Comparison of ENCODE assay signal across 1 cellular context in the genomic region with DNA sequence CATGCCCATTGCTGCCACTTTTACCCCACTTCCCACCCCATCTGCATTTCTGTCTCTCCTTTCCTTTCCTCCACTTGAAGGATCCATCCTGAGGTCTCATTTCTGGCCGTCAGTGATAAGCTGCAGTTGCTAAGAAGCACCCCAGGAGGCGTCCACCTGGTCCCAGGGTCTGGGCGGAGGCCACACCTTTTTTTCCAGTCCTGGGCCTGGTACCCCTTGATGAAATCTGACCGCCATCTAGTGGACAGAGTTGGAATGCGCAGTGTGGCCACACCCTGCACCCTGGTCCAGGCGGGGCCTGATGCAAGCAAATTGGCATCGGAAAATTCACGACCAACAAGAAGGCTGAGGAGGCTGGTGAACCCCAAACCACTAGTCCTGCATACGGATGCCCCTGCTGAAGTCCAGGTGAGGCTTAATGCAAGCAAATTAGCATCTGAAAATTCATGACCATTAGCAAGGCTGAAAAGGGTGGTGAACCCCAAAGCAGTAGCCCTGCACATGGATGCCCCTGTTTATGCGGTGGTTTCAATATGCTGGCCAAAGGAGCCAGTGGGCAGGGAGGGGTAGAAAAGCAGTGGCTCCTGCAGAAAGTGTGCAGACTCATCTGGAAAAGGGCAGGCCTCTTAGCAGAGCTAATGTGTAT.
TF ChIP-seq lines count a peak whose summit lies in the region.

No MANE protein-coding gene starts in this region.

TF ChIP-seq in K562, 482 proteins besides CTCF, POLR2A, EP300 and RAD21 (continued from another document):
- no peak for TF ChIP-seq NKRF (IDR thresholded peaks at IDR 0.05; ENCODE audit: borderline replicate concordance)
- TF ChIP-seq YBX1 (IDR thresholded peaks at IDR 0.05) = no peak
- peak; percentile 16; the same call in 1 of the 2 replicates for TF ChIP-seq RB1 (IDR thresholded peaks at IDR 0.05; ENCODE audit: low read depth)
- no peak for TF ChIP-seq CTCFL (IDR thresholded peaks at IDR 0.05; ENCODE audit: borderline replicate concordance, insufficient read depth, low read depth, low read length, poor library complexity, severe bottlenecking)
- TF ChIP-seq SMARCB1 (IDR thresholded peaks at IDR 0.05; ENCODE audit: insufficient read length, low read depth) = no peak
- TF ChIP-seq TEAD1 (CRISPR knock-in tag; IDR thresholded peaks at IDR 0.05) = 0 out of 4 replicates have a peak, but pooled peaks of 1 of the 2 experiments have one; percentile 48
- peak; percentile 77 for TF ChIP-seq SMC3 (conservative IDR thresholded peaks at IDR 0.05; ENCODE audit: insufficient read depth, low read depth, low read length)
- TF ChIP-seq, protein P1, sequence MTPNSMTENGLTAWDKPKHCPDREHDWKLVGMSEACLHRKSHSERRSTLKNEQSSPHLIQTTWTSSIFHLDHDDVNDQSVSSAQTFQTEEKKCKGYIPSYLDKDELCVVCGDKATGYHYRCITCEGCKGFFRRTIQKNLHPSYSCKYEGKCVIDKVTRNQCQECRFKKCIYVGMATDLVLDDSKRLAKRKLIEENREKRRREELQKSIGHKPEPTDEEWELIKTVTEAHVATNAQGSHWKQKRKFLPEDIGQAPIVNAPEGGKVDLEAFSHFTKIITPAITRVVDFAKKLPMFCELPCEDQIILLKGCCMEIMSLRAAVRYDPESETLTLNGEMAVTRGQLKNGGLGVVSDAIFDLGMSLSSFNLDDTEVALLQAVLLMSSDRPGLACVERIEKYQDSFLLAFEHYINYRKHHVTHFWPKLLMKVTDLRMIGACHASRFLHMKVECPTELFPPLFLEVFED (CRISPR knock-in tag; conservative IDR thresholded peaks at IDR 0.05) = no peak
- TF ChIP-seq RBM39 (optimal IDR thresholded peaks at IDR 0.05; ENCODE audit: low read depth, low read length) = no peak
- no peak for TF ChIP-seq MTF1 (CRISPR knock-in tag; IDR thresholded peaks at IDR 0.05; ENCODE audit: borderline replicate concordance)
- no peak for TF ChIP-seq ZNF561 (CRISPR knock-in tag; conservative IDR thresholded peaks at IDR 0.05)
- peak; percentile 53 for TF ChIP-seq CBFA2T3 (IDR thresholded peaks at IDR 0.05)
- 0 out of 2 replicates have a peak, but pooled peaks have one; percentile 24 for TF ChIP-seq KLF1 (tag; IDR thresholded peaks at IDR 0.05)
- TF ChIP-seq CBX5 (IDR thresholded peaks at IDR 0.05; ENCODE audit: borderline replicate concordance, low read depth) = no peak
- no peak for TF ChIP-seq CBX3 (IDR thresholded peaks at IDR 0.05; ENCODE audit: borderline replicate concordance in 1 of 2, low read length in 2 of 2)
- TF ChIP-seq NONO (IDR thresholded peaks at IDR 0.05; ENCODE audit: low read depth in 2 of 2, low read length in 1 of 2) = no peak
- TF ChIP-seq STAG1 (CRISPR knock-in tag; IDR thresholded peaks at IDR 0.05; ENCODE audit: borderline replicate concordance) = peak; percentile 47; the same call in 1 of the 2 replicates
- TF ChIP-seq MTA1 (IDR thresholded peaks at IDR 0.05; ENCODE audit: borderline replicate concordance) = no peak
- peak; percentile 19 to 26; a peak in 1 of 4 replicates for TF ChIP-seq NRF1 (conservative IDR thresholded peaks at IDR 0.05 in 1 of 2, IDR thresholded peaks at IDR 0.05 in 1 of 2)
- no peak for TF ChIP-seq HDGF (IDR thresholded peaks at IDR 0.05)
- TF ChIP-seq ZBTB9 (CRISPR knock-in tag; IDR thresholded peaks at IDR 0.05) = no peak
- TF ChIP-seq, protein P2, sequence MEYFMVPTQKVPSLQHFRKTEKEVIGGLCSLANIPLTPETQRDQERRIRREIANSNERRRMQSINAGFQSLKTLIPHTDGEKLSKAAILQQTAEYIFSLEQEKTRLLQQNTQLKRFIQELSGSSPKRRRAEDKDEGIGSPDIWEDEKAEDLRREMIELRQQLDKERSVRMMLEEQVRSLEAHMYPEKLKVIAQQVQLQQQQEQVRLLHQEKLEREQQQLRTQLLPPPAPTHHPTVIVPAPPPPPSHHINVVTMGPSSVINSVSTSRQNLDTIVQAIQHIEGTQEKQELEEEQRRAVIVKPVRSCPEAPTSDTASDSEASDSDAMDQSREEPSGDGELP (CRISPR knock-in tag; IDR thresholded peaks at IDR 0.05; ENCODE audit: borderline replicate concordance) = peak; percentile 50; the same call in 1 of the 2 replicates
- 0 out of 4 replicates have a peak, but pooled peaks of 1 of the 2 experiments have one; percentile 14 for TF ChIP-seq RCOR1 (IDR thresholded peaks at IDR 0.05; ENCODE audit: borderline replicate concordance in 1 of 2, low read depth in 2 of 2, low read length in 2 of 2)
- peak; percentile 28; the same call in 1 of the 2 replicates for TF ChIP-seq ARID1B (IDR thresholded peaks at IDR 0.05)
- TF ChIP-seq, protein P3, sequence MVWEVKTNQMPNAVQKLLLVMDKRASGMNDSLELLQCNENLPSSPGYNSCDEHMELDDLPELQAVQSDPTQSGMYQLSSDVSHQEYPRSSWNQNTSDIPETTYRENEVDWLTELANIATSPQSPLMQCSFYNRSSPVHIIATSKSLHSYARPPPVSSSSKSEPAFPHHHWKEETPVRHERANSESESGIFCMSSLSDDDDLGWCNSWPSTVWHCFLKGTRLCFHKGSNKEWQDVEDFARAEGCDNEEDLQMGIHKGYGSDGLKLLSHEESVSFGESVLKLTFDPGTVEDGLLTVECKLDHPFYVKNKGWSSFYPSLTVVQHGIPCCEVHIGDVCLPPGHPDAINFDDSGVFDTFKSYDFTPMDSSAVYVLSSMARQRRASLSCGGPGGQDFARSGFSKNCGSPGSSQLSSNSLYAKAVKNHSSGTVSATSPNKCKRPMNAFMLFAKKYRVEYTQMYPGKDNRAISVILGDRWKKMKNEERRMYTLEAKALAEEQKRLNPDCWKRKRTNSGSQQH (CRISPR knock-in tag; IDR thresholded peaks at IDR 0.05) = no peak
- TF ChIP-seq TCF3 (CRISPR knock-in tag; IDR thresholded peaks at IDR 0.05) = 0 out of 2 replicates have a peak, but pooled peaks have one; percentile 36
- TF ChIP-seq EHMT2 (IDR thresholded peaks at IDR 0.05) = no peak
- TF ChIP-seq E4F1 (CRISPR knock-in tag; IDR thresholded peaks at IDR 0.05; ENCODE audit: borderline replicate concordance) = no peak
- TF ChIP-seq MCM2 (IDR thresholded peaks at IDR 0.05; ENCODE audit: low read depth) = no peak
- TF ChIP-seq ZBTB7A (IDR thresholded peaks at IDR 0.05; ENCODE audit: borderline replicate concordance, control insufficient read depth, low read depth, low read length) = no peak
